ENCODE assay signal across 12 cellular contexts in the genomic region with DNA sequence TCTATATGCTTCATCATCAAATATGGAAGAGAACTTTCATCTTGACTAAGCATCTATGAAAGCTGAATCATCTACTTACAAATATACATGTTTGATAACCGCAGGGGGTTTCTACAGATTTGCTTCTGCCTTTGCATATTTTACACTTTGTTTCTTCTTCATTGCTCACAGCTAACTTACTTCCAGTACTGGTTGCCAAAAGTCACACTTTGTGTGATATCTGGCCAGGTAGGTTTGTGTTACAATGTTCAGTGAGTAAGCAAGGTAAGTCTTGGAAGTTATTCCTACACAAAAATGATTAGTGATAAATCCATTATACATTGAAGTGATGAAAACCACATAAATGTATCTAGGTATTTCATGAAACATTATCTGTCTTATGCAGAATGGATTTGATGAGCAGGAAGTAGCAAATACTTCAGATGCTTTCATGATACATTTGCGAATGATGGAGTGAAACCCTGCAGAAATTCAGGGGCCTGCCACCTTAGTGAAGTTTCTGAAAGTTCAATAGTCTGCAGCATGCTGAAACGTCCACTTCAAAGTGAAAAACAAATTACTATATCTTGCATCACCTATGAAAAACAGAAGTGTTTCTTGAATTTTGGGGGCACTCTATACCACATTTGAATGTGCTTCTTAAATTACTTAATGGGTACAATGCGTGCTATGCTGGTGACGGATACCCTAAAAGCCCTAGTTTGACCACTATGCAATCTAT.
DNase-seq lines count a peak whose midpoint lies in the region; ATAC-seq and TF ChIP-seq lines count a peak whose summit lies in the region.
"Had no signal": no experiment of that assay in that cellular context is flagged by ENCODE, and none has a peak within 500 bp of the region (broad histone marks: within the 10 kb centered on the region; RNA-seq: fewer than 3 reads in every experiment).

No MANE protein-coding gene starts in this region.

- H3K27me3 ChIP-seq in upper lobe of left lung (no peaks in the 10 kb centered on the region), gastroesophageal sphincter (no peaks in the 10 kb centered on the region)

- no peaks in the 10 kb centered on the region for H3K36me3 ChIP-seq in upper lobe of left lung
- no peaks in the 10 kb centered on the region for H3K36me3 ChIP-seq in gastroesophageal sphincter

- H3K9me3 ChIP-seq in upper lobe of left lung (no peaks in the 10 kb centered on the region), gastroesophageal sphincter (no peaks in the 10 kb centered on the region)

- H3K4me3 ChIP-seq in upper lobe of left lung (no peak overlapping the region), gastroesophageal sphincter (no peak overlapping the region)

- WGBS in upper lobe of left lung, 2 donors = 79 to 81% methylated on average over 5 of the region's 5 CpGs
- 75% methylated on average over 5 of the region's 5 CpGs for WGBS in gastroesophageal sphincter (ENCODE audit: low coverage in 1 of 2), 2 donors

- TF ChIP-seq CTCF in upper lobe of left lung (IDR thresholded peaks at IDR 0.05) (no peak), gastroesophageal sphincter (IDR thresholded peaks at IDR 0.05) (no peak)

- H3K27ac ChIP-seq in upper lobe of left lung (no peak overlapping the region), gastroesophageal sphincter (no peak overlapping the region)

- TF ChIP-seq POLR2A in GM18505 (IDR thresholded peaks at IDR 0.05; ENCODE audit: borderline replicate concordance, extremely low read depth, insufficient read depth, insufficient read length) (no peak), upper lobe of left lung (IDR thresholded peaks at IDR 0.05) (no peak), gastroesophageal sphincter (IDR thresholded peaks at IDR 0.05) (no peak)

- ATAC-seq in GM18505 (IDR thresholded peaks at IDR 0.05; ENCODE audit: unreplicated experiment) (peak; percentile 93), GM19438 (IDR thresholded peaks at IDR 0.05; ENCODE audit: low read depth, unreplicated experiment) (peak; percentile 70), HG02870 (IDR thresholded peaks at IDR 0.05; ENCODE audit: unreplicated experiment) (peak; percentile 91), HG03558 (IDR thresholded peaks at IDR 0.05; ENCODE audit: extremely low read depth, unreplicated experiment) (peak; percentile 78), upper lobe of left lung (ENCODE audit: low FRiP score in 2 of 2) (no peak), gastroesophageal sphincter (no peak)

- H3K4me1 ChIP-seq in upper lobe of left lung = no peaks in the 10 kb centered on the region
- no peaks in the 10 kb centered on the region for H3K4me1 ChIP-seq in gastroesophageal sphincter

- DNase-seq in OCI-M2 (lab: John Stamatoyannopoulos, UW; ENCODE audit: unreplicated experiment) (no peak), upper lobe of left lung (no peak), hippocampal formation (lab: John Stamatoyannopoulos, UW) (no peak)
- DNase-seq: activated CD4-positive, alpha-beta T cell treated with anti-CD3 and anti-CD28 coated beads for 4 hours; CD4-positive, alpha-beta T cell; NCI-H446 treated with DMSO at 0.1 percent for 48 hours; SHP77 treated with DMSO at 0.1 percent for 48 hours had no signal

- TF ChIP-seq EP300 in upper lobe of left lung (IDR thresholded peaks at IDR 0.05) = no peak
- no peak for TF ChIP-seq EP300 in gastroesophageal sphincter (IDR thresholded peaks at IDR 0.05)

Comparison
In these comparisons a context has a peak if more than half of its experiments do, and no peak if none do; other contexts are left out.
1. ATAC-seq: peak in GM18505 (single experiment), GM19438 (single experiment), HG02870 (single experiment) and HG03558 (single experiment); none in upper lobe of left lung (0 of 2) and gastroesophageal sphincter (single experiment).